Comparison of ENCODE assay signal across 11 cellular contexts in the genomic region with DNA sequence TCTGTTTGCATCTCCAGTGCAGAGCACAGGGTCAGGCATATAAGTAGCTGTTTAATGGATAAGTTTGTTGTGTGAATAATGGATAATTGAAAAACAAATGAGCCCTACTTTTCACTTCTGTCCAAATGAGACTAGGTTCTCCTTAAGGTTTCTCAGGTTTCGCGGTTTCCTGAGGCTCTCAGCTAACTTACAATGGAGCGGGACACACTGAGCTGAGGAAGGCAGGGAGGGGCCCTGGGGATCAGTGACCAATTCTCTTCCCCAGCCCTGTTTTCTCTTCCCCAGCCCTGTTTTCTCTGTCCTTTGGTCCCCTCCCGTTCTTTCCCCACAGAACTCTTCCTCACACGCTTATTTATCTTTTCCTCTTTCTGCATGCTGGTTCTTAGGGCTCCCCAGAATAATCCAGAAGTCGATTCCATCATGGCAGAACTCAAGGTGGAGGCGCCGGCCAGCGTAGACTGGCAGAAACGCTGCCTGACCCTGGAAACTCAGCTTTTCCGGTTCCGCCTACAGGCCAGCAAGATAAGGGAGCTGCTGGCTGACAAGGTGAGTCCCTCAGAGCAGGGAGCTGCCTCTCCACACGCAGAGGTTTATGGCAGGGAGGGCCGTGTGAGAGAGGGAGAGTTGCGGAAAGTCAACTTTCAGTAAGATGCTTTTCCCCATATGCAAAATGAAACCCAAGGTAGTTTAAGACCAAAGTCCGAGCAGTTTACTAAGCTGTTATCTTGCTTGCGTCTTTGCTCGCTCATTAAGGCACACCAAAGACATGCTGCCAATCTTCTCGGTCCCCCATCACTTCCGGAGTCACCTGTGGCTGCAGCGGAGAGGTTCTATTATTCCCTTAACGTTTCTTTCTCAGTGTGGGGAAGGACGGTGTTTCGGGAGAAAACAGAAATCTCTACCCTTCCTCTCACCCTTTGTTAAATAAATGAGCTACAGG. TPM values are rescaled to one million over a fixed set of nuclear protein-coding genes. Genes with fewer than 3 reads are reported as not detected.
DNase-seq lines count a peak whose midpoint lies in the region; ATAC-seq, FAIRE-seq and TF ChIP-seq lines count a peak whose summit lies in the region.
"Had no signal": no experiment of that assay in that cellular context is flagged by ENCODE, and none has a peak within 500 bp of the region (broad histone marks: within the 10 kb centered on the region; RNA-seq: fewer than 3 reads in every experiment).

No MANE protein-coding gene starts in this region.

- peak; percentile 85 for TF ChIP-seq POLR2A in K562 (conservative IDR thresholded peaks at IDR 0.05)

- H2AFZ ChIP-seq in K562 (ENCODE audit: low read depth, low read length) = peak overlapping the region; percentile 93

- H3K9ac ChIP-seq in K562 (ENCODE audit: insufficient read depth in 1 of 2, low read depth in 2 of 2, low read length in 2 of 2) = peak overlapping the region; percentile 64 to 79; a peak in 3 of 4 replicates

- H3K9me3 Mint-ChIP-seq in Calu3 (ENCODE audit: low read depth, unreplicated experiment) = no peaks in the 10 kb centered on the region
- peaks cover 0 to 6% (median 2%) of the 10 kb centered on the region in 3 donors for H3K9me3 Mint-ChIP-seq in IgD-negative memory B cell
- peaks cover 0 to 19% (median 4%) of the 10 kb centered on the region in 11 donors for H3K9me3 Mint-ChIP-seq in naive thymus-derived CD4-positive, alpha-beta T cell

- peaks cover 9% of the 10 kb centered on the region for H3K4me1 Mint-ChIP-seq in Calu3 (ENCODE audit: low read depth, unreplicated experiment)
- H3K4me1 Mint-ChIP-seq in IgD-negative memory B cell = peaks cover 0 to 10% (median 4%) of the 10 kb centered on the region in 3 donors
- H3K4me1 Mint-ChIP-seq in naive thymus-derived CD4-positive, alpha-beta T cell = peaks cover 4 to 9% (median 6%) of the 10 kb centered on the region in 7 donors

- TF ChIP-seq RAD21 in K562 (CRISPR knock-in tag; conservative IDR thresholded peaks at IDR 0.05 in 1 of 2, IDR thresholded peaks at IDR 0.05 in 1 of 2) = no peak

- H4K20me1 ChIP-seq in K562 (replicated peaks; ENCODE audit: control insufficient read depth, insufficient read depth, low read length) = no peaks in the 10 kb centered on the region

- peaks cover 4% of the 10 kb centered on the region in 2 experiments; a peak in 3 of 5 replicates for H3K4me1 ChIP-seq in K562 (replicated peaks in 1 of 2; ENCODE audit: control insufficient read depth in 2 of 2, insufficient read depth in 2 of 2, low read length in 2 of 2)
- H3K4me1 ChIP-seq in naive thymus-derived CD4-positive, alpha-beta T cell (ENCODE audit: control insufficient read depth in 2 of 2, insufficient read depth in 2 of 2, low read length in 2 of 2) = no peaks in the 10 kb centered on the region
- H3K4me1 ChIP-seq: tibial artery had no signal

- intact Hi-C loops in Calu3 (cut with micrococcal nuclease; ENCODE audit: unreplicated experiment) (no loop called here), K562 (cut with micrococcal nuclease) (no loop called here)
- intact Hi-C loops in naive thymus-derived CD4-positive, alpha-beta T cell (cut with micrococcal nuclease) = no loop called here

- ATAC-seq in K562 (peak; percentile 98), HG02852 (IDR thresholded peaks at IDR 0.05; ENCODE audit: unreplicated experiment) (no peak), GM19467 (IDR thresholded peaks at IDR 0.05; ENCODE audit: unreplicated experiment) (no peak)
- ATAC-seq in naive thymus-derived CD4-positive, alpha-beta T cell = peak; percentile 32

- peak overlapping the region; percentile 37 for H3K27ac Mint-ChIP-seq in Calu3 (ENCODE audit: unreplicated experiment)
- no peak overlapping the region for H3K27ac Mint-ChIP-seq in IgD-negative memory B cell
- peak overlapping the region in 3 of 9 donors; percentile 40 to 79 (median 46) for H3K27ac Mint-ChIP-seq in naive thymus-derived CD4-positive, alpha-beta T cell

- no peaks in the 10 kb centered on the region; the same call in 2 of the 3 replicates for H3K36me3 ChIP-seq in K562 (ENCODE audit: control insufficient read depth, insufficient read depth, low read length)
- no peaks in the 10 kb centered on the region for H3K36me3 ChIP-seq in naive thymus-derived CD4-positive, alpha-beta T cell (ENCODE audit: control insufficient read depth in 2 of 3, insufficient read depth in 3 of 3, low read length in 3 of 3)
- H3K36me3 ChIP-seq: tibial artery had no signal

- peak overlapping the region; percentile 46 for H3K4me3 Mint-ChIP-seq in Calu3 (ENCODE audit: low read depth, unreplicated experiment)
- H3K4me3 Mint-ChIP-seq in IgD-negative memory B cell = peak overlapping the region; percentile 3 to 85 (median 76)
- H3K4me3 Mint-ChIP-seq in naive thymus-derived CD4-positive, alpha-beta T cell = peak overlapping the region; percentile 42 to 83 (median 76)

- no peak for TF ChIP-seq EP300 in K562 (IDR thresholded peaks at IDR 0.05; ENCODE audit: low read length)

- H3K9me3 ChIP-seq in K562 (replicated peaks; ENCODE audit: control insufficient read depth, insufficient read depth, low read depth, low read length) = no peaks in the 10 kb centered on the region
- no peaks in the 10 kb centered on the region for H3K9me3 ChIP-seq in naive thymus-derived CD4-positive, alpha-beta T cell (ENCODE audit: control insufficient read depth in 2 of 3, low read length in 3 of 3)
- H3K9me3 ChIP-seq: tibial artery had no signal

- in situ Hi-C loops in K562 (cut with MboI) = no loop called here

- 7% methylated on average over 22 of the region's 24 CpGs for WGBS in K562 (ENCODE audit: insufficient coverage, low coverage, missing lambda C conversion rate)

- H3K36me3 Mint-ChIP-seq in Calu3 (ENCODE audit: insufficient read depth, unreplicated experiment) (no peaks in the 10 kb centered on the region), IgD-negative memory B cell (no peaks in the 10 kb centered on the region)
- H3K36me3 Mint-ChIP-seq in naive thymus-derived CD4-positive, alpha-beta T cell = peaks cover 0 to 11% (median 5%) of the 10 kb centered on the region in 5 donors

- FAIRE-seq in K562 (lab: Jason Lieb, UNC) = peak; percentile 91

- H3K27me3 Mint-ChIP-seq in Calu3 (ENCODE audit: unreplicated experiment) = no peaks in the 10 kb centered on the region
- H3K27me3 Mint-ChIP-seq in IgD-negative memory B cell = peaks cover 35% of the 10 kb centered on the region
- peaks cover 21 to 55% (median 35%) of the 10 kb centered on the region in 5 donors for H3K27me3 Mint-ChIP-seq in naive thymus-derived CD4-positive, alpha-beta T cell

- no peaks in the 10 kb centered on the region for H3K27me3 ChIP-seq in K562 (ENCODE audit: control insufficient read depth in 2 of 2, insufficient read depth in 2 of 2, low read length in 2 of 2)
- H3K27me3 ChIP-seq in naive thymus-derived CD4-positive, alpha-beta T cell (ENCODE audit: control insufficient read depth in 2 of 2, insufficient read depth in 2 of 2, low read length in 2 of 2) = no peaks in the 10 kb centered on the region

- DNase-seq in Calu3 (peak; percentile 31), K562 (ENCODE audit: extremely low read depth in 1 of 4, low spot score in 3 of 4) (peak; percentile 38 to 79 (median 56)), superior temporal gyrus (ENCODE audit: extremely low spot score) (no peak), EL (no peak)
- peak in 3 of 9 donors; percentile 5 for DNase-seq in naive thymus-derived CD4-positive, alpha-beta T cell
- DNase-seq: DMS79 treated with DMSO at 0.1 percent for 48 hours, KBM-7, tibial artery had no signal

- BruUV-seq in Calu3 (replicated peaks; lab: Mats Ljungman, UMichigan) = no TSS peak
- BruUV-seq in K562 (replicated peaks; lab: Mats Ljungman, UMichigan) = TSS peak; percentile 95

- H3K79me2 ChIP-seq in K562 (ENCODE audit: control insufficient read depth, insufficient read depth, low read length) = no peaks in the 10 kb centered on the region

- H3K9me1 ChIP-seq in K562 (ENCODE audit: control insufficient read depth, insufficient read depth, low read length) = no peaks in the 10 kb centered on the region

- peak overlapping the region; percentile 56 for H3K27ac ChIP-seq in K562 (ENCODE audit: extremely low read depth, low read depth, low read length)
- H3K27ac ChIP-seq in naive thymus-derived CD4-positive, alpha-beta T cell (ENCODE audit: low read depth, low read length) = no peak overlapping the region
- H3K27ac ChIP-seq: tibial artery had no signal

- CTCF ChIA-PET in Calu3 (lab: Charles Lee) (interaction anchor here (0.9 to 2.1 kb wide), 3 partner anchors 9 to 59 kb away, joined by 3 to 7 read pairs (median 4); partner anchors contain the start of genes PIGH and PLEKHH1), K562 (lab: Yijun Ruan, JAX; ENCODE audit: low intra/inter-chr PET ratio) (no interaction called here)
- CTCF ChIA-PET in naive thymus-derived CD4-positive, alpha-beta T cell (lab: Charles Lee) = interaction anchor here (1.5 to 1.6 kb wide), 2 partner anchors 16 to 29 kb away, joined by 3 read pairs; no protein-coding TSS in a partner anchor

- peak overlapping the region; percentile 26 for H3K4me3 ChIP-seq in K562
- H3K4me3 ChIP-seq in naive thymus-derived CD4-positive, alpha-beta T cell (ENCODE audit: low read length) = no peak overlapping the region
- H3K4me3 ChIP-seq: tibial artery had no signal

- POLR2A ChIA-PET in K562 (lab: Yijun Ruan, JAX) = interaction anchor here (0.5 to 2.1 kb wide), 11 partner anchors 10 to 182 kb away, joined by 3 to 13 read pairs (median 4); partner anchors contain the start of genes EIF2S1 and PLEKHH1
- POLR2A ChIA-PET in naive thymus-derived CD4-positive, alpha-beta T cell (lab: Charles Lee) = no interaction called here

- peak overlapping the region; percentile 71 for H3K4me2 ChIP-seq in K562 (ENCODE audit: insufficient read depth, low read length)

- TF ChIP-seq CTCF in Calu3 (IDR thresholded peaks at IDR 0.05; ENCODE audit: unreplicated experiment) (no peak), K562 (IDR thresholded peaks at IDR 0.05 in 2 of 3, conservative IDR thresholded peaks at IDR 0.05 in 1 of 3; ENCODE audit: insufficient read depth in 2 of 3, low read depth in 1 of 3, low read length in 3 of 3) (no peak)

RNA-seq across cellular contexts. Expression of gene PLEKHH1, which starts 8.6 kb away (rescaled TPM):
- 11.8 and 13.6 TPM in 2 replicates for total RNA-seq in Calu3 (2022)
- polyA plus RNA-seq in IgD-negative memory B cell = not detected
- total RNA-seq in K562 (2011; cell fraction: chromatin; rRNA removed; ENCODE audit: low replicate concordance) = 52.8 and 57.1 TPM in 2 replicates
- total RNA-seq in K562 (2011; cell fraction: nucleolus; rRNA removed) = 21.8 and 23.4 TPM in 2 replicates
- 31.3 and 43.5 TPM in 2 replicates for total RNA-seq in K562 (2011; cell fraction: nucleoplasm; rRNA removed)
- total RNA-seq in K562 (2014; rRNA removed) = 2.1 and 2.5 TPM in 2 replicates
- 2.9 and 4.0 TPM in 2 replicates for total RNA-seq in K562 (2014; rRNA removed; fragmentation: Illumina TruSeq; extraction: Trizol)
- total RNA-seq in K562 (2015; rRNA removed; fragmentation: Illumina TruSeq; extraction: Trizol) = 1.7 and 2.2 TPM in 2 replicates
- total RNA-seq in K562 (2021) = 4.3 and 5.7 TPM in 2 replicates
- 3.7 and 6.6 TPM in 2 replicates for polyA plus RNA-seq in K562 (2011; rRNA removed)
- polyA plus RNA-seq in K562 (2011; cell fraction: cytosol; rRNA removed) = 2.3 and 4.4 TPM in 2 replicates
- 20.3 and 22.6 TPM in 2 replicates for polyA plus RNA-seq in K562 (2011; cell fraction: nucleus; rRNA removed)
- 2.3 and 6.1 TPM in 2 replicates for polyA plus RNA-seq in K562 (2012)
- polyA plus RNA-seq in K562 (2014; fragmentation: Illumina TruSeq; extraction: Trizol) = 3.6 and 5.1 TPM in 2 replicates
- 1 to 10 TPM in 1 of 2 experiments, under 1 TPM in 1; 0.76 to 1.3 TPM for polyA plus RNA-seq in K562 (2014; fragmentation: Nextera tagmentation; extraction: Ambion mirVana)
- 5.9 and 6.2 TPM in 2 replicates for polyA plus RNA-seq in K562 (2014; rRNA removed)
- 3.1 and 5.2 TPM in 2 replicates for polyA minus RNA-seq in K562 (2011; rRNA and poly(A)+ RNA removed)
- polyA minus RNA-seq in K562 (2011; cell fraction: cytosol; rRNA and poly(A)+ RNA removed) = 0.86 and 5.0 TPM in 2 replicates
- polyA minus RNA-seq in K562 (2011; cell fraction: nucleus; rRNA and poly(A)+ RNA removed) = 5.9 and 8.3 TPM in 2 replicates
- total RNA-seq in naive thymus-derived CD4-positive, alpha-beta T cell = 1 to 10 TPM in 1 of 5 experiments, under 1 TPM in 4; 0.22 to 1.4 (median 0.32) TPM
- polyA plus RNA-seq in naive thymus-derived CD4-positive, alpha-beta T cell = not detected

RNA-seq across cellular contexts. Expression of gene TMEM229B, which starts 53.2 kb away (rescaled TPM):
- total RNA-seq in Calu3 (2022) = 0.76 and 2.5 TPM in 2 replicates
- polyA plus RNA-seq in IgD-negative memory B cell = 7.0 TPM
- total RNA-seq in K562 (2011; cell fraction: chromatin; rRNA removed; ENCODE audit: low replicate concordance) = not detected in 2 replicates
- not detected in 2 replicates for total RNA-seq in K562 (2011; cell fraction: nucleolus; rRNA removed)
- not detected in 2 replicates for total RNA-seq in K562 (2011; cell fraction: nucleoplasm; rRNA removed)
- total RNA-seq in K562 (2014; rRNA removed) = not detected in 2 replicates
- not detected in 2 replicates for total RNA-seq in K562 (2014; rRNA removed; fragmentation: Illumina TruSeq; extraction: Trizol)
- total RNA-seq in K562 (2015; rRNA removed; fragmentation: Illumina TruSeq; extraction: Trizol) = not detected in 2 replicates
- 0.11 TPM in 1 of 2 replicates, not detected in the other for total RNA-seq in K562 (2021)
- not detected in 2 replicates for polyA plus RNA-seq in K562 (2011; rRNA removed)
- polyA plus RNA-seq in K562 (2011; cell fraction: cytosol; rRNA removed) = 0.34 TPM in 1 of 2 replicates, not detected in the other
- polyA plus RNA-seq in K562 (2011; cell fraction: nucleus; rRNA removed) = 0.03 TPM in 1 of 2 replicates, not detected in the other
- polyA plus RNA-seq in K562 (2012) = 0.01 and 0.15 TPM in 2 replicates
- not detected in 2 replicates for polyA plus RNA-seq in K562 (2014; fragmentation: Illumina TruSeq; extraction: Trizol)
- not detected for polyA plus RNA-seq in K562 (2014; fragmentation: Nextera tagmentation; extraction: Ambion mirVana)
- polyA plus RNA-seq in K562 (2014; rRNA removed) = not detected in 2 replicates
- polyA minus RNA-seq in K562 (2011; rRNA and poly(A)+ RNA removed) = not detected in 2 replicates
- polyA minus RNA-seq in K562 (2011; cell fraction: cytosol; rRNA and poly(A)+ RNA removed) = not detected in 2 replicates
- 0.13 TPM in 1 of 2 replicates, not detected in the other for polyA minus RNA-seq in K562 (2011; cell fraction: nucleus; rRNA and poly(A)+ RNA removed)
- 10 to 100 TPM; 19.1 to 32.2 (median 30.6) TPM for total RNA-seq in naive thymus-derived CD4-positive, alpha-beta T cell
- polyA plus RNA-seq in naive thymus-derived CD4-positive, alpha-beta T cell = 10 to 100 TPM; 25.5 to 30.9 TPM

RNA-seq across cellular contexts. Expression of gene PIGH, which starts 58.4 kb away (rescaled TPM):
- 19.0 and 19.7 TPM in 2 replicates for total RNA-seq in Calu3 (2022)
- 46.6 TPM for polyA plus RNA-seq in IgD-negative memory B cell
- 34.6 and 42.7 TPM in 2 replicates for total RNA-seq in K562 (2011; cell fraction: chromatin; rRNA removed; ENCODE audit: low replicate concordance)
- total RNA-seq in K562 (2011; cell fraction: nucleolus; rRNA removed) = 39.7 and 40.9 TPM in 2 replicates
- total RNA-seq in K562 (2011; cell fraction: nucleoplasm; rRNA removed) = 44.7 and 64.3 TPM in 2 replicates
- total RNA-seq in K562 (2014; rRNA removed) = 21.1 and 33.9 TPM in 2 replicates
- 24.7 and 25.8 TPM in 2 replicates for total RNA-seq in K562 (2014; rRNA removed; fragmentation: Illumina TruSeq; extraction: Trizol)
- total RNA-seq in K562 (2015; rRNA removed; fragmentation: Illumina TruSeq; extraction: Trizol) = 20.9 and 22.1 TPM in 2 replicates
- 24.6 and 25.1 TPM in 2 replicates for total RNA-seq in K562 (2021)
- polyA plus RNA-seq in K562 (2011; rRNA removed) = 48.1 and 53.4 TPM in 2 replicates
- polyA plus RNA-seq in K562 (2011; cell fraction: cytosol; rRNA removed) = 45.7 and 51.0 TPM in 2 replicates
- 104 and 138 TPM in 2 replicates for polyA plus RNA-seq in K562 (2011; cell fraction: nucleus; rRNA removed)
- polyA plus RNA-seq in K562 (2012) = 19.2 and 29.0 TPM in 2 replicates
- 23.3 and 26.6 TPM in 2 replicates for polyA plus RNA-seq in K562 (2014; fragmentation: Illumina TruSeq; extraction: Trizol)
- polyA plus RNA-seq in K562 (2014; fragmentation: Nextera tagmentation; extraction: Ambion mirVana) = 10 to 100 TPM; 23.6 to 30.6 TPM
- 38.0 and 56.9 TPM in 2 replicates for polyA plus RNA-seq in K562 (2014; rRNA removed)
- polyA minus RNA-seq in K562 (2011; rRNA and poly(A)+ RNA removed) = 26.3 and 29.4 TPM in 2 replicates
- 14.8 and 17.8 TPM in 2 replicates for polyA minus RNA-seq in K562 (2011; cell fraction: cytosol; rRNA and poly(A)+ RNA removed)
- 12.9 and 15.8 TPM in 2 replicates for polyA minus RNA-seq in K562 (2011; cell fraction: nucleus; rRNA and poly(A)+ RNA removed)
- total RNA-seq in naive thymus-derived CD4-positive, alpha-beta T cell = 10 to 100 TPM; 14.3 to 42.1 (median 34.5) TPM
- polyA plus RNA-seq in naive thymus-derived CD4-positive, alpha-beta T cell = 10 to 100 TPM; 31.2 to 31.7 TPM

Comparison
In these comparisons a context has a peak if more than half of its experiments do, and no peak if none do; other contexts are left out.
1. DNase-seq: peak in Calu3 (single experiment) and K562 (4 of 4); none in superior temporal gyrus (single experiment) and EL (single experiment).
2. ATAC-seq: peak in K562 (single experiment) and naive thymus-derived CD4-positive, alpha-beta T cell (single experiment); none in HG02852 (single experiment) and GM19467 (single experiment).
3. Peak in every context shown above with its lines, with median percentiles within 50 percentile points of each other: H3K4me3 Mint-ChIP-seq.